Comparison of ENCODE assay signal across 25 cellular contexts in the genomic region with DNA sequence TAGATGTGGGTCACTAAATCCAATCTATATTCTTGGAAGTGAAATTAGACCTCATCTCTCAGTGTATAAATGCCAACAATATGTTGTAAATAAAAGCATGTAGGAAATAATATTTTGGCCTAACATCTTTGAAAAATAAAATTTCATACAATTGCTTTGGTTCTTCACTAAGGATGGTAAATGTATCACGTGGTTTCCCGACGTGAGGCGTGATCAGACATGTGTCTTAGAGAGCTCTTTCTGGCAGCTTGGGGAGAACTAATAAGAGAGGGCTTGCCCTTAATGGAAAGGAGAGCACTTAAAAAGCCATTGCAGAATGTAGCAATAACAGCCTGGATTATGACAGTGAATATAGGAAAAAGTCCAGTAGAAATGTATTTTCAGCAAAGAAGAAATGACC.
"Had no signal": no experiment of that assay in that cellular context is flagged by ENCODE, and none has a peak within 500 bp of the region (broad histone marks: within the 10 kb centered on the region; RNA-seq: fewer than 3 reads in every experiment).

No MANE protein-coding gene starts in this region.

- ATAC-seq: body of pancreas; left lung; lower lobe of right lung; naive thymus-derived CD8-positive, alpha-beta T cell; sciatic nerve; stimulated activated naive CD8-positive, alpha-beta T cell treated with anti-CD3 and anti-CD28 coated beads, Interleukin-15, Interleukin-2, amounts not matched to agents 100 U/mL and 50 U/mL, for 24 hours had no signal

- H3K36me3 Mint-ChIP-seq: activated naive CD8-positive, alpha-beta T cell treated with anti-CD3 and anti-CD28 coated beads for 36 hours; naive thymus-derived CD8-positive, alpha-beta T cell had no signal

- H3K4me3 Mint-ChIP-seq: activated naive CD4-positive, alpha-beta T cell treated with anti-CD3 and anti-CD28 coated beads for 36 hours; activated naive CD8-positive, alpha-beta T cell treated with anti-CD3 and anti-CD28 coated beads for 36 hours; activated T-helper 1 cell treated with anti-CD3 and anti-CD28 coated beads, Interleukin-12 subunit alpha, Interleukin-12 subunit beta, Interleukin-2, Interleukin-4 antibody, amounts not matched to agents 30 ng/mL and 10 ng/mL and 1 ng/mL, durations not matched to agents 14 hours and 24 hours and 36 hours; naive thymus-derived CD8-positive, alpha-beta T cell had no signal

- H3K27me3 Mint-ChIP-seq: activated naive CD8-positive, alpha-beta T cell treated with anti-CD3 and anti-CD28 coated beads for 36 hours; naive thymus-derived CD8-positive, alpha-beta T cell had no signal

- H3K27ac ChIP-seq: adrenal gland, body of pancreas, epithelial cell of prostate, esophagus squamous epithelium, left lung, lower lobe of right lung, skin epidermis, testis, transverse colon, VCaP had no signal

- H3K4me1 ChIP-seq: adrenal gland, body of pancreas, esophagus squamous epithelium, left lung, lower lobe of right lung, testis, transverse colon had no signal

- H3K9me3 ChIP-seq: adrenal gland, body of pancreas, esophagus squamous epithelium, left lung, lower lobe of right lung, testis, transverse colon had no signal

- H3K4me3 ChIP-seq: adrenal gland, body of pancreas, esophagus squamous epithelium, left lung, lower lobe of right lung, skin epidermis, testis, transverse colon had no signal

- H3K27ac Mint-ChIP-seq: activated naive CD4-positive, alpha-beta T cell treated with anti-CD3 and anti-CD28 coated beads for 36 hours; activated naive CD8-positive, alpha-beta T cell treated with anti-CD3 and anti-CD28 coated beads for 36 hours; activated T-helper 1 cell treated with anti-CD3 and anti-CD28 coated beads, Interleukin-12 subunit alpha, Interleukin-12 subunit beta, Interleukin-2, Interleukin-4 antibody, amounts not matched to agents 30 ng/mL and 10 ng/mL and 1 ng/mL, durations not matched to agents 14 hours and 24 hours and 36 hours; naive thymus-derived CD8-positive, alpha-beta T cell had no signal

- H3K27me3 ChIP-seq: adrenal gland, body of pancreas, esophagus squamous epithelium, left lung, testis, transverse colon had no signal

- DNase-seq: activated CD4-positive, alpha-beta T cell treated with anti-CD3 and anti-CD28 coated beads for 4 hours; activated CD4-positive, alpha-beta T cell treated with anti-CD3 and anti-CD28 coated beads, Interleukin-2, amount 50 U/mL, for 4 hours; activated effector memory CD4-positive, alpha-beta T cell treated with anti-CD3 and anti-CD28 coated beads, Interleukin-2, amount 50 U/mL, for 16 hours; activated naive CD4-positive, alpha-beta T cell treated with anti-CD3 and anti-CD28 coated beads for 36 hours; activated naive CD8-positive, alpha-beta T cell treated with anti-CD3 and anti-CD28 coated beads for 36 hours; activated T-cell treated with anti-CD3 and anti-CD28 coated beads, Interleukin-2, amount 50 U/mL, for 1 hour; adrenal gland; aorta; body of pancreas; effector CD8-positive, alpha-beta T cell; esophagus squamous epithelium; lower lobe of right lung; mesenchymal stem cell; naive thymus-derived CD8-positive, alpha-beta T cell; stimulated activated CD4-positive, alpha-beta T cell treated with anti-CD3 and anti-CD28 coated beads, Interleukin-12 subunit alpha, Interleukin-12 subunit beta, amount 100 ng/mL, for 4 hours; stimulated activated CD4-positive, alpha-beta T cell treated with anti-CD3 and anti-CD28 coated beads, Interleukin-4, amount 100 ng/mL, for 1 hour; stimulated activated naive CD8-positive, alpha-beta T cell treated with anti-CD3 and anti-CD28 coated beads, Interleukin-15, Interleukin-2, amounts not matched to agents 100 U/mL and 50 U/mL, for 24 hours; testis; transverse colon had no signal

- H3K36me3 ChIP-seq: adrenal gland, esophagus squamous epithelium, left lung, lower lobe of right lung, transverse colon had no signal

- H3K4me1 Mint-ChIP-seq: activated naive CD8-positive, alpha-beta T cell treated with anti-CD3 and anti-CD28 coated beads for 36 hours; naive thymus-derived CD8-positive, alpha-beta T cell had no signal

- H3K9me3 Mint-ChIP-seq: activated T-helper 1 cell treated with anti-CD3 and anti-CD28 coated beads, Interleukin-12 subunit alpha, Interleukin-12 subunit beta, Interleukin-2, Interleukin-4 antibody, amounts not matched to agents 30 ng/mL and 10 ng/mL and 1 ng/mL, durations not matched to agents 14 hours and 24 hours and 36 hours had no signal
